9 cellular contexts compared by ENCODE assay signal in genomic region chr15:34514251-34514760, GRCh38.
DNase-seq lines count a peak whose midpoint lies in the region; ATAC-seq, FAIRE-seq and TF ChIP-seq lines count a peak whose summit lies in the region.
"Had no signal": no experiment of that assay in that cellular context is flagged by ENCODE, and none has a peak within 500 bp of the region (broad histone marks: within the 10 kb centered on the region; RNA-seq: fewer than 3 reads in every experiment).

No MANE protein-coding gene starts in this region.

- peaks cover 70% of the 10 kb centered on the region for H3K27me3 Mint-ChIP-seq in activated T-helper 1 cell treated with anti-CD3 and anti-CD28 coated beads, Interleukin-12 subunit alpha, Interleukin-12 subunit beta, Interleukin-2, Interleukin-4 antibody, amounts not matched to agents 30 ng/mL and 10 ng/mL and 1 ng/mL, durations not matched to agents 14 hours and 24 hours and 36 hours (ENCODE audit: insufficient read depth)

- peak; percentile 25 to 26 for DNase-seq in stimulated activated CD4-positive, alpha-beta T cell treated with anti-CD3 and anti-CD28 coated beads, Interleukin-2, amount 100 ng/mL, for 24 hours
- DNase-seq in stimulated activated CD4-positive, alpha-beta T cell treated with anti-CD3 and anti-CD28 coated beads, Interleukin-4, amount 100 ng/mL, for 4 hours = no peak
- DNase-seq in activated T-helper 1 cell treated with anti-CD3 and anti-CD28 coated beads, Interleukin-12 subunit alpha, Interleukin-12 subunit beta, Interleukin-2, Interleukin-4 antibody, amounts not matched to agents 30 ng/mL and 10 ng/mL and 1 ng/mL, durations not matched to agents 14 hours and 24 hours and 36 hours (ENCODE audit: low spot score) = no peak
- peak in 35 of 42 donors; percentile 4 to 73 (median 47) for DNase-seq in head of caudate nucleus
- DNase-seq in pancreas = peak in 5 of 6 donors; percentile 4 to 80 (median 39)
- DNase-seq in DMS114 treated with DMSO at 0.1 percent for 48 hours (lab: John Stamatoyannopoulos, UW; ENCODE audit: unreplicated experiment) = no peak
- DNase-seq in stimulated activated CD4-positive, alpha-beta T cell treated with anti-CD3 and anti-CD28 coated beads, Interleukin-1b, Interleukin-23, amount 100 ng/mL, for 48 hours = no peak

- H3K9me3 Mint-ChIP-seq in activated T-helper 1 cell treated with anti-CD3 and anti-CD28 coated beads, Interleukin-12 subunit alpha, Interleukin-12 subunit beta, Interleukin-2, Interleukin-4 antibody, amounts not matched to agents 30 ng/mL and 10 ng/mL and 1 ng/mL, durations not matched to agents 14 hours and 24 hours and 36 hours = no peaks in the 10 kb centered on the region

- H3K4me1 Mint-ChIP-seq in activated T-helper 1 cell treated with anti-CD3 and anti-CD28 coated beads, Interleukin-12 subunit alpha, Interleukin-12 subunit beta, Interleukin-2, Interleukin-4 antibody, amounts not matched to agents 30 ng/mL and 10 ng/mL and 1 ng/mL, durations not matched to agents 14 hours and 24 hours and 36 hours (ENCODE audit: low read depth) = peaks cover 17% of the 10 kb centered on the region

- peak overlapping the region; percentile 78 for H3K4me3 Mint-ChIP-seq in activated T-helper 1 cell treated with anti-CD3 and anti-CD28 coated beads, Interleukin-12 subunit alpha, Interleukin-12 subunit beta, Interleukin-2, Interleukin-4 antibody, amounts not matched to agents 30 ng/mL and 10 ng/mL and 1 ng/mL, durations not matched to agents 14 hours and 24 hours and 36 hours

- peak overlapping the region in 3 of 4 donors; percentile 42 to 61 (median 59) for H3K4me3 ChIP-seq in pancreas

- peaks cover 7% of the 10 kb centered on the region for H3K36me3 Mint-ChIP-seq in activated T-helper 1 cell treated with anti-CD3 and anti-CD28 coated beads, Interleukin-12 subunit alpha, Interleukin-12 subunit beta, Interleukin-2, Interleukin-4 antibody, amounts not matched to agents 30 ng/mL and 10 ng/mL and 1 ng/mL, durations not matched to agents 14 hours and 24 hours and 36 hours (ENCODE audit: low read depth)

- intact Hi-C loops in activated T-helper 1 cell treated with anti-CD3 and anti-CD28 coated beads, Interleukin-12 subunit alpha, Interleukin-12 subunit beta, Interleukin-2, Interleukin-4 antibody, amounts not matched to agents 30 ng/mL and 10 ng/mL and 1 ng/mL, durations not matched to agents 14 hours and 24 hours and 36 hours (cut with micrococcal nuclease) = loop anchor here (2.0 kb wide), 2 partner anchors 16 to 68 kb away; partner anchors contain the start of gene GOLGA8B
- intact Hi-C loops in head of caudate nucleus (cut with DNase I) (no loop called here), pancreas (cut with DNase I) (no loop called here)

- H3K4me1 ChIP-seq in pancreas = no peaks in the 10 kb centered on the region

- H3K27me3 ChIP-seq in pancreas = peaks cover 0 to 4% (median 0%) of the 10 kb centered on the region in 4 donors

- whole genome bisulfite sequencing in pancreas, 2 donors = 0 to 1% methylated on average over 42 of the region's 42 CpGs

- no peak overlapping the region for H3K27ac ChIP-seq in pancreas

- H3K27ac Mint-ChIP-seq in activated T-helper 1 cell treated with anti-CD3 and anti-CD28 coated beads, Interleukin-12 subunit alpha, Interleukin-12 subunit beta, Interleukin-2, Interleukin-4 antibody, amounts not matched to agents 30 ng/mL and 10 ng/mL and 1 ng/mL, durations not matched to agents 14 hours and 24 hours and 36 hours = no peak overlapping the region

- no peaks in the 10 kb centered on the region for H3K36me3 ChIP-seq in pancreas
- H3K36me3 ChIP-seq: left lung had no signal

- ATAC-seq in HG03460 (IDR thresholded peaks at IDR 0.05; ENCODE audit: unreplicated experiment) (peak; percentile 58), pancreas (peak in 3 of 4 donors; percentile 59 to 81 (median 78))
- ATAC-seq: left lung had no signal

- no peak for TF ChIP-seq CTCF in pancreas (IDR thresholded peaks at IDR 0.05)

- no peak for FAIRE-seq in pancreas (lab: Jason Lieb, UNC)

- H3K9me3 ChIP-seq in pancreas = no peaks in the 10 kb centered on the region
- H3K9me3 ChIP-seq: left lung had no signal

Comparison
In these comparisons a context has a peak if more than half of its experiments do, and no peak if none do; other contexts are left out.
1. DNase-seq: peak in stimulated activated CD4-positive, alpha-beta T cell treated with anti-CD3 and anti-CD28 coated beads, Interleukin-2, amount 100 ng/mL, for 24 hours (2 of 2), head of caudate nucleus (35 of 42) and pancreas (5 of 6); none in stimulated activated CD4-positive, alpha-beta T cell treated with anti-CD3 and anti-CD28 coated beads, Interleukin-4, amount 100 ng/mL, for 4 hours (0 of 2), activated T-helper 1 cell treated with anti-CD3 and anti-CD28 coated beads, Interleukin-12 subunit alpha, Interleukin-12 subunit beta, Interleukin-2, Interleukin-4 antibody, amounts not matched to agents 30 ng/mL and 10 ng/mL and 1 ng/mL, durations not matched to agents 14 hours and 24 hours and 36 hours (single experiment), DMS114 treated with DMSO at 0.1 percent for 48 hours (single experiment) and stimulated activated CD4-positive, alpha-beta T cell treated with anti-CD3 and anti-CD28 coated beads, Interleukin-1b, Interleukin-23, amount 100 ng/mL, for 48 hours (single experiment).